In genomic region chr16:53864819-53865491, GRCh38 we compare ENCODE assay signal across 9 cellular contexts.
DNase-seq lines count a peak whose midpoint lies in the region; ATAC-seq and TF ChIP-seq lines count a peak whose summit lies in the region.
"Had no signal": no experiment of that assay in that cellular context is flagged by ENCODE, and none has a peak within 500 bp of the region (broad histone marks: within the 10 kb centered on the region; RNA-seq: fewer than 3 reads in every experiment).

No MANE protein-coding gene starts in this region.

- BruUV-seq in Panc1 (replicated peaks; lab: Mats Ljungman, UMichigan) = no TSS peak

- in situ Hi-C loops in Panc1 (cut with HindIII; ENCODE audit: low pct_unique_long_range_greater_than_20kb, low sequenced_read_pairs) = no loop called here

- H3K4me3 ChIP-seq in Panc1 (ENCODE audit: low read depth in 2 of 2, low read length in 2 of 2) (no peak overlapping the region), left ventricle myocardium inferior (no peak overlapping the region)

- no peaks in the 10 kb centered on the region for H3K36me3 ChIP-seq in Panc1 (ENCODE audit: control insufficient read depth, insufficient read depth, low read length)
- H3K36me3 ChIP-seq in left ventricle myocardium inferior = peaks cover 17% of the 10 kb centered on the region

- H3K9me3 ChIP-seq in Panc1 (ENCODE audit: control insufficient read depth, insufficient read depth, low read depth, low read length) (no peaks in the 10 kb centered on the region), left ventricle myocardium inferior (replicated peaks) (peaks cover 10% of the 10 kb centered on the region)

- DNase-seq in A172 (ENCODE audit: low spot score) (peak; percentile 18), Panc1 (ENCODE audit: low read depth, low spot score) (no peak), left ventricle myocardium inferior (no peak), pons (ENCODE audit: low spot score) (no peak), DMS153 treated with DMSO at 0.1 percent for 48 hours (lab: John Stamatoyannopoulos, UW; ENCODE audit: unreplicated experiment) (no peak), NCI-H345 treated with DMSO at 0.1 percent for 48 hours (lab: John Stamatoyannopoulos, UW; ENCODE audit: unreplicated experiment) (no peak)
- DNase-seq: stimulated activated CD8-positive, alpha-beta memory T cell treated with anti-CD3 and anti-CD28 coated beads, Interleukin-4, amount 100 ng/mL, for 48 hours had no signal

- intact Hi-C loops in Panc1 (cut with micrococcal nuclease; ENCODE audit: unreplicated experiment) = no loop called here
- intact Hi-C loops in left ventricle myocardium inferior (cut with micrococcal nuclease) = no loop called here

- ATAC-seq in GM21619 (IDR thresholded peaks at IDR 0.05; ENCODE audit: unreplicated experiment) (peak; percentile 11), Panc1 (peak; percentile 71; the same call in 1 of the 2 replicates), GM19467 (IDR thresholded peaks at IDR 0.05; ENCODE audit: unreplicated experiment) (no peak)

- no peaks in the 10 kb centered on the region for H3K27me3 ChIP-seq in Panc1 (ENCODE audit: control insufficient read depth, insufficient read depth, low read length)
- no peaks in the 10 kb centered on the region for H3K27me3 ChIP-seq in left ventricle myocardium inferior (ENCODE audit: low read depth)

- H3K4me1 ChIP-seq in Panc1 (ENCODE audit: control insufficient read depth, insufficient read depth, low read length) = peaks cover 4% of the 10 kb centered on the region; the same call in 1 of the 2 replicates
- peaks cover 17% of the 10 kb centered on the region for H3K4me1 ChIP-seq in left ventricle myocardium inferior

- H3K27ac ChIP-seq in Panc1 (ENCODE audit: low read length) (no peak overlapping the region; the same call in 1 of the 2 replicates), left ventricle myocardium inferior (replicated peaks) (peak overlapping the region; percentile 41)

- CTCF ChIA-PET in Panc1 (lab: Charles Lee) = no interaction called here

- TF ChIP-seq CTCF in Panc1 (IDR thresholded peaks at IDR 0.05) = no peak
- no peak for TF ChIP-seq CTCF in left ventricle myocardium inferior (IDR thresholded peaks at IDR 0.05; ENCODE audit: borderline replicate concordance)

- POLR2A ChIA-PET in Panc1 (lab: Charles Lee) = no interaction called here
